13 cellular contexts compared by ENCODE assay signal in the genomic region with DNA sequence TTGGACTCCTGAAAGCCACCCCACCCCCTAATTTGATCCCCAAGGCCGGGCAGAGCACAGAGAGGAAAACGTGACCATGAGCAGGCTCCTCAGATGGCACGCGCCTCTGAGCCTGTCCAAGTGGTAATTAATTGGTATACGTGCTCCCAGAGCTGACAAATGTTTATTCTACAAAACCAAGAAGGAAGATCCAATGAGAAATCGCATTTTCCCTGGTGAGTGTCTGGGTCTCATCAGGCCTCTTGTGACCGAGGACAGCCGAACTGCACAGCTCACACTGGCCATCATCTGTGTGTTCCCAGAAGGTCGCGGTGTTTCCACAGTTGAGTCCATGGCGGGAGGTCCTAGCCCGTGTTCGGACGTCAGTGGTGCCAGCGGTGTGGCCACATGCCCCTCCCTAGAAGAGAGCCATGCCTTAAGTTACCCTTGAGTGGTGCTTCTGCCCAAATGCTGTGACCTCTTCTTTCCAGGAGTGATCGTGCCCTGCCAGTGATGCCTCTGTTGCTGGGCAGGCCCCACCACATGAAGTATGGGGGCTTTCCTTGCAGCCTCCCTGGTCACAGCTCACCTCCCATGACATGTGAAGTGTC.
"Had no signal": no experiment of that assay in that cellular context is flagged by ENCODE, and none has a peak within 500 bp of the region (broad histone marks: within the 10 kb centered on the region; RNA-seq: fewer than 3 reads in every experiment).

No MANE protein-coding gene starts in this region.

- H3K9me3 Mint-ChIP-seq: activated B cell treated with CpG ODN at 0.5 μM for 24 hours; activated CD4-positive, alpha-beta T cell treated with anti-CD3 and anti-CD28 coated beads, Interleukin-2, amount 10 ng/mL, durations not matched to agents 7 days and 5 days; activated naive CD8-positive, alpha-beta T cell treated with anti-CD3 and anti-CD28 coated beads, Interleukin-2, amount 50 U/mL, for 24 hours; activated T-helper 1 cell treated with anti-CD3 and anti-CD28 coated beads, Interleukin-12 subunit alpha, Interleukin-12 subunit beta, Interleukin-2, Interleukin-4 antibody, amounts not matched to agents 30 ng/mL and 10 ng/mL and 1 ng/mL, durations not matched to agents 14 hours and 24 hours and 36 hours had no signal

- H3K27me3 ChIP-seq: ascending aorta had no signal

- H3K4me3 Mint-ChIP-seq: activated B cell treated with CpG ODN at 0.5 μM for 24 hours; activated CD4-positive, alpha-beta T cell treated with anti-CD3 and anti-CD28 coated beads, Interleukin-2, amount 10 ng/mL, durations not matched to agents 7 days and 5 days; activated naive CD8-positive, alpha-beta T cell treated with anti-CD3 and anti-CD28 coated beads, Interleukin-2, amount 50 U/mL, for 24 hours; activated T-helper 1 cell treated with anti-CD3 and anti-CD28 coated beads, Interleukin-12 subunit alpha, Interleukin-12 subunit beta, Interleukin-2, Interleukin-4 antibody, amounts not matched to agents 30 ng/mL and 10 ng/mL and 1 ng/mL, durations not matched to agents 14 hours and 24 hours and 36 hours had no signal

- DNase-seq: activated B cell treated with CpG ODN at 0.5 μM for 24 hours; activated CD4-positive, alpha-beta T cell treated with anti-CD3 and anti-CD28 coated beads, Interleukin-2, amount 10 ng/mL, durations not matched to agents 7 days and 5 days; activated naive CD4-positive, alpha-beta T cell treated with Interleukin-2 at 50 U/mL for 16 hours; activated naive CD8-positive, alpha-beta T cell treated with anti-CD3 and anti-CD28 coated beads, Interleukin-2, amount 50 U/mL, for 24 hours; foreskin melanocyte; nucleus accumbens; stimulated activated CD4-positive, alpha-beta T cell treated with anti-CD3 and anti-CD28 coated beads, Interleukin-4, amount 100 ng/mL, for 1 hour; stimulated activated CD8-positive, alpha-beta memory T cell treated with anti-CD3 and anti-CD28 coated beads, Interleukin-4, amount 100 ng/mL, for 48 hours; stimulated activated naive CD8-positive, alpha-beta T cell treated with anti-CD3 and anti-CD28 coated beads, Interleukin-15, Interleukin-2, amounts not matched to agents 100 U/mL and 50 U/mL, for 24 hours; T-helper 2 cell had no signal

- H3K9me3 ChIP-seq: ascending aorta, prostate gland had no signal

- H3K4me3 ChIP-seq: ascending aorta, prostate gland had no signal

- ATAC-seq: activated naive CD8-positive, alpha-beta T cell treated with anti-CD3 and anti-CD28 coated beads, Interleukin-2, amount 50 U/mL, for 24 hours; stimulated activated naive CD8-positive, alpha-beta T cell treated with anti-CD3 and anti-CD28 coated beads, Interleukin-15, Interleukin-2, amounts not matched to agents 100 U/mL and 50 U/mL, for 24 hours had no signal

- H3K4me1 Mint-ChIP-seq: activated B cell treated with CpG ODN at 0.5 μM for 24 hours; activated CD4-positive, alpha-beta T cell treated with anti-CD3 and anti-CD28 coated beads, Interleukin-2, amount 10 ng/mL, durations not matched to agents 7 days and 5 days; activated naive CD8-positive, alpha-beta T cell treated with anti-CD3 and anti-CD28 coated beads, Interleukin-2, amount 50 U/mL, for 24 hours had no signal

- H3K27me3 Mint-ChIP-seq: activated B cell treated with CpG ODN at 0.5 μM for 24 hours; activated CD4-positive, alpha-beta T cell treated with anti-CD3 and anti-CD28 coated beads, Interleukin-2, amount 10 ng/mL, durations not matched to agents 7 days and 5 days; activated naive CD8-positive, alpha-beta T cell treated with anti-CD3 and anti-CD28 coated beads, Interleukin-2, amount 50 U/mL, for 24 hours had no signal

- H3K4me1 ChIP-seq: ascending aorta, prostate gland had no signal

- H3K27ac Mint-ChIP-seq: activated B cell treated with CpG ODN at 0.5 μM for 24 hours; activated CD4-positive, alpha-beta T cell treated with anti-CD3 and anti-CD28 coated beads, Interleukin-2, amount 10 ng/mL, durations not matched to agents 7 days and 5 days; activated naive CD8-positive, alpha-beta T cell treated with anti-CD3 and anti-CD28 coated beads, Interleukin-2, amount 50 U/mL, for 24 hours; activated T-helper 1 cell treated with anti-CD3 and anti-CD28 coated beads, Interleukin-12 subunit alpha, Interleukin-12 subunit beta, Interleukin-2, Interleukin-4 antibody, amounts not matched to agents 30 ng/mL and 10 ng/mL and 1 ng/mL, durations not matched to agents 14 hours and 24 hours and 36 hours had no signal

- H3K27ac ChIP-seq: ascending aorta, prostate gland had no signal

- H3K36me3 ChIP-seq: ascending aorta, prostate gland had no signal
